19 cellular contexts compared by ENCODE assay signal in genomic region chr10:124307531-124308350, GRCh38.
"Had no signal": no experiment of that assay in that cellular context is flagged by ENCODE, and none has a peak within 500 bp of the region (broad histone marks: within the 10 kb centered on the region; RNA-seq: fewer than 3 reads in every experiment).

No MANE protein-coding gene starts in this region.

- H3K27me3 ChIP-seq: ascending aorta, gastrocnemius medialis, stomach had no signal

- DNase-seq: activated CD4-positive, alpha-beta memory T cell treated with anti-CD3 and anti-CD28 coated beads, Interleukin-2, amount 10 ng/mL, durations not matched to agents 7 days and 5 days; activated CD4-positive, alpha-beta T cell treated with anti-CD3 and anti-CD28 coated beads for 4 hours; activated CD8-positive, alpha-beta memory T cell treated with anti-CD3 and anti-CD28 coated beads, Interleukin-2, amount 10 ng/mL, durations not matched to agents 7 days and 5 days; activated naive CD4-positive, alpha-beta T cell treated with anti-CD3 and anti-CD28 coated beads, Interleukin-2, amount 10 ng/mL, durations not matched to agents 7 days and 5 days; effector CD8-positive, alpha-beta T cell; gastrocnemius medialis; kidney; left ventricle myocardium inferior; naive B cell; stimulated activated CD4-positive, alpha-beta T cell treated with anti-CD3 and anti-CD28 coated beads, Interleukin-15, amount 100 ng/mL, for 24 hours; stimulated activated CD4-positive, alpha-beta T cell treated with anti-CD3 and anti-CD28 coated beads, Interleukin-2, amount 100 ng/mL, for 48 hours; stomach had no signal

- H3K27ac ChIP-seq: ascending aorta, gastrocnemius medialis, left ventricle myocardium inferior, SK-N-MC, stomach had no signal

- H3K4me1 ChIP-seq: ascending aorta, gastrocnemius medialis, left ventricle myocardium inferior, stomach had no signal

- H3K36me3 ChIP-seq: ascending aorta, gastrocnemius medialis, left ventricle myocardium inferior, stomach had no signal

- H3K4me3 Mint-ChIP-seq: activated CD4-positive, alpha-beta memory T cell treated with anti-CD3 and anti-CD28 coated beads, Interleukin-2, amount 10 ng/mL, durations not matched to agents 7 days and 5 days; activated CD8-positive, alpha-beta memory T cell treated with anti-CD3 and anti-CD28 coated beads, Interleukin-2, amount 10 ng/mL, durations not matched to agents 7 days and 5 days; activated naive CD4-positive, alpha-beta T cell treated with anti-CD3 and anti-CD28 coated beads, Interleukin-2, amount 10 ng/mL, durations not matched to agents 7 days and 5 days; central memory CD8-positive, alpha-beta T cell; naive B cell; type B pancreatic cell had no signal

- H3K9me3 Mint-ChIP-seq: activated CD4-positive, alpha-beta memory T cell treated with anti-CD3 and anti-CD28 coated beads, Interleukin-2, amount 10 ng/mL, durations not matched to agents 7 days and 5 days; activated naive CD4-positive, alpha-beta T cell treated with anti-CD3 and anti-CD28 coated beads, Interleukin-2, amount 10 ng/mL, durations not matched to agents 7 days and 5 days; activated T-helper 2 cell treated with anti-CD3 and anti-CD28 coated beads, Interferon-gamma antibody, Interleukin-2, Interleukin-4, amounts not matched to agents 10 μg/mL and 5 μg/mL and 100 μg/mL, durations not matched to agents 14 hours and 24 hours and 36 hours; central memory CD8-positive, alpha-beta T cell; naive B cell; type B pancreatic cell had no signal

- H3K9me3 ChIP-seq: ascending aorta, gastrocnemius medialis, left ventricle myocardium inferior, mucosa of descending colon, stomach had no signal

- H3K27me3 Mint-ChIP-seq: activated naive CD4-positive, alpha-beta T cell treated with anti-CD3 and anti-CD28 coated beads, Interleukin-2, amount 10 ng/mL, durations not matched to agents 7 days and 5 days; central memory CD8-positive, alpha-beta T cell; naive B cell had no signal

- H3K4me1 Mint-ChIP-seq: activated CD4-positive, alpha-beta memory T cell treated with anti-CD3 and anti-CD28 coated beads, Interleukin-2, amount 10 ng/mL, durations not matched to agents 7 days and 5 days; activated CD8-positive, alpha-beta memory T cell treated with anti-CD3 and anti-CD28 coated beads, Interleukin-2, amount 10 ng/mL, durations not matched to agents 7 days and 5 days; activated naive CD4-positive, alpha-beta T cell treated with anti-CD3 and anti-CD28 coated beads, Interleukin-2, amount 10 ng/mL, durations not matched to agents 7 days and 5 days; central memory CD8-positive, alpha-beta T cell; naive B cell had no signal

- ATAC-seq: activated CD8-positive, alpha-beta memory T cell treated with anti-CD3 and anti-CD28 coated beads, Interleukin-2, amount 10 ng/mL, durations not matched to agents 7 days and 5 days had no signal

- H3K36me3 Mint-ChIP-seq: activated CD8-positive, alpha-beta memory T cell treated with anti-CD3 and anti-CD28 coated beads, Interleukin-2, amount 10 ng/mL, durations not matched to agents 7 days and 5 days; activated naive CD4-positive, alpha-beta T cell treated with anti-CD3 and anti-CD28 coated beads, Interleukin-2, amount 10 ng/mL, durations not matched to agents 7 days and 5 days; naive B cell; type B pancreatic cell had no signal

- H3K27ac Mint-ChIP-seq: activated CD4-positive, alpha-beta memory T cell treated with anti-CD3 and anti-CD28 coated beads, Interleukin-2, amount 10 ng/mL, durations not matched to agents 7 days and 5 days; activated CD8-positive, alpha-beta memory T cell treated with anti-CD3 and anti-CD28 coated beads, Interleukin-2, amount 10 ng/mL, durations not matched to agents 7 days and 5 days; activated naive CD4-positive, alpha-beta T cell treated with anti-CD3 and anti-CD28 coated beads, Interleukin-2, amount 10 ng/mL, durations not matched to agents 7 days and 5 days; activated T-helper 2 cell treated with anti-CD3 and anti-CD28 coated beads, Interferon-gamma antibody, Interleukin-2, Interleukin-4, amounts not matched to agents 10 μg/mL and 5 μg/mL and 100 μg/mL, durations not matched to agents 14 hours and 24 hours and 36 hours; naive B cell; type B pancreatic cell had no signal

- H3K4me3 ChIP-seq: ascending aorta, gastrocnemius medialis, left ventricle myocardium inferior, mucosa of descending colon, SK-N-MC, skin epidermis, stomach had no signal
